Comparison of ENCODE assay signal across 11 cellular contexts in genomic region chr12:52202361-52203078, GRCh38. TPM values are rescaled to one million over a fixed set of nuclear protein-coding genes. Genes with fewer than 3 reads are reported as not detected.
DNase-seq lines count a peak whose midpoint lies in the region; ATAC-seq lines count a peak whose summit lies in the region.
"Had no signal": no experiment of that assay in that cellular context is flagged by ENCODE, and none has a peak within 500 bp of the region (broad histone marks: within the 10 kb centered on the region; RNA-seq: fewer than 3 reads in every experiment).

No MANE protein-coding gene starts in this region.

- 20 to 27% methylated on average over 18 of the region's 18 CpGs for WGBS in aorta, 2 donors

- intact Hi-C loops in aorta (cut with DNase I): no loop called here

- peak; percentile 21 for ATAC-seq in T-helper 17 cell
- ATAC-seq in aorta (ENCODE audit: low FRiP score): peak; percentile 26
- no peak for ATAC-seq in GM18858 (IDR thresholded peaks at IDR 0.05; ENCODE audit: unreplicated experiment)
- ATAC-seq in HG03521 (IDR thresholded peaks at IDR 0.05; ENCODE audit: unreplicated experiment): no peak

- peaks cover 5% of the 10 kb centered on the region for H3K36me3 Mint-ChIP-seq in T-helper 17 cell (ENCODE audit: low read depth)

- H3K4me3 Mint-ChIP-seq in T-helper 17 cell: no peak overlapping the region

- peaks cover 64% of the 10 kb centered on the region for H3K27me3 Mint-ChIP-seq in T-helper 17 cell

- no peaks in the 10 kb centered on the region for H3K4me1 ChIP-seq in aorta (ENCODE audit: control insufficient read depth in 1 of 2, insufficient read depth in 2 of 2, low read length in 2 of 2)

- H3K36me3 ChIP-seq in aorta (ENCODE audit: control insufficient read depth in 1 of 2, insufficient read depth in 2 of 2, low read length in 1 of 2): no peaks in the 10 kb centered on the region
- H3K36me3 ChIP-seq: cardiac muscle cell had no signal

- peaks cover 14% of the 10 kb centered on the region for H3K4me1 Mint-ChIP-seq in T-helper 17 cell

- peak; percentile 7 for DNase-seq in stimulated activated CD4-positive, alpha-beta T cell treated with anti-CD3 and anti-CD28 coated beads, Interleukin-4, amount 100 ng/mL, for 24 hours
- no peak for DNase-seq in stimulated activated CD4-positive, alpha-beta T cell treated with anti-CD3 and anti-CD28 coated beads, Interleukin-12 subunit alpha, Interleukin-12 subunit beta, amount 100 ng/mL, for 4 hours
- DNase-seq in T-helper 17 cell: no peak
- DNase-seq in left kidney (ENCODE audit: low read depth, low spot score): peak; percentile 91
- DNase-seq in aorta: peak; percentile 54 to 76
- DNase-seq in islet precursor cell: no peak
- DNase-seq: activated CD4-positive, CD25-positive, alpha-beta regulatory T cell treated with anti-CD3 and anti-CD28 coated beads, Interleukin-2, amount 50 U/mL, for 72 hours; DMS79 treated with DMSO at 0.1 percent for 48 hours had no signal

- H3K4me3 ChIP-seq in aorta (ENCODE audit: low read length in 2 of 2): no peak overlapping the region
- H3K4me3 ChIP-seq: cardiac muscle cell had no signal

- H3K27ac Mint-ChIP-seq in T-helper 17 cell: peak overlapping the region; percentile 51

- H3K27me3 ChIP-seq in aorta (ENCODE audit: control insufficient read depth in 1 of 2, insufficient read depth in 2 of 2, low read length in 1 of 2): no peaks in the 10 kb centered on the region

- H3K9me3 ChIP-seq in T-helper 17 cell (ENCODE audit: control insufficient read depth, low read length, poor library complexity, severe bottlenecking) (no peaks in the 10 kb centered on the region), aorta (ENCODE audit: control insufficient read depth, low read length) (no peaks in the 10 kb centered on the region)

- H3K27ac ChIP-seq in aorta (ENCODE audit: low read depth in 1 of 2, low read length in 2 of 2): no peak overlapping the region
- H3K27ac ChIP-seq: cardiac muscle cell had no signal

RNA-seq across cellular contexts. Expression of gene KRT80, which starts 10.7 kb away (rescaled TPM):
- total RNA-seq in T-helper 17 cell (not detected), aorta (under 1 TPM; 0.12 to 0.71 TPM)
- polyA plus RNA-seq in aorta: under 1 TPM in 1 of 2 donors, not detected in 1; 0.20 TPM
- total RNA-seq: cardiac muscle cell had no signal
- polyA plus RNA-seq: cardiac muscle cell had no signal

RNA-seq across cellular contexts. Expression of gene KRT7, which starts 30.5 kb away (rescaled TPM):
- under 1 TPM in 1 of 2 donors, not detected in 1; 0.70 TPM for total RNA-seq in T-helper 17 cell
- 10 to 100 TPM in 1 of 2 donors, 1 to 10 TPM in 1; 8.7 to 17.3 TPM for total RNA-seq in aorta
- 100 to 1,000 TPM in 1 of 2 donors, 10 to 100 TPM in 1; 82.6 to 110 TPM for polyA plus RNA-seq in aorta

Comparison
In these comparisons a context has a peak if more than half of its experiments do, and no peak if none do; other contexts are left out.
1. DNase-seq: peak in stimulated activated CD4-positive, alpha-beta T cell treated with anti-CD3 and anti-CD28 coated beads, Interleukin-4, amount 100 ng/mL, for 24 hours (single experiment), left kidney (single experiment) and aorta (2 of 2); none in stimulated activated CD4-positive, alpha-beta T cell treated with anti-CD3 and anti-CD28 coated beads, Interleukin-12 subunit alpha, Interleukin-12 subunit beta, amount 100 ng/mL, for 4 hours (single experiment), T-helper 17 cell (0 of 3) and islet precursor cell (single experiment).
2. ATAC-seq: peak in T-helper 17 cell (single experiment) and aorta (single experiment); none in GM18858 (single experiment) and HG03521 (single experiment).
3. RNA of gene KRT7, which starts 30.5 kb away (total RNA-seq): 8.7 to 17.3 TPM in aorta; 0.70 TPM in T-helper 17 cell; every median in the first group is over 4 times any median in the second.